Comparison of ENCODE assay signal across 8 cellular contexts in the genomic region with DNA sequence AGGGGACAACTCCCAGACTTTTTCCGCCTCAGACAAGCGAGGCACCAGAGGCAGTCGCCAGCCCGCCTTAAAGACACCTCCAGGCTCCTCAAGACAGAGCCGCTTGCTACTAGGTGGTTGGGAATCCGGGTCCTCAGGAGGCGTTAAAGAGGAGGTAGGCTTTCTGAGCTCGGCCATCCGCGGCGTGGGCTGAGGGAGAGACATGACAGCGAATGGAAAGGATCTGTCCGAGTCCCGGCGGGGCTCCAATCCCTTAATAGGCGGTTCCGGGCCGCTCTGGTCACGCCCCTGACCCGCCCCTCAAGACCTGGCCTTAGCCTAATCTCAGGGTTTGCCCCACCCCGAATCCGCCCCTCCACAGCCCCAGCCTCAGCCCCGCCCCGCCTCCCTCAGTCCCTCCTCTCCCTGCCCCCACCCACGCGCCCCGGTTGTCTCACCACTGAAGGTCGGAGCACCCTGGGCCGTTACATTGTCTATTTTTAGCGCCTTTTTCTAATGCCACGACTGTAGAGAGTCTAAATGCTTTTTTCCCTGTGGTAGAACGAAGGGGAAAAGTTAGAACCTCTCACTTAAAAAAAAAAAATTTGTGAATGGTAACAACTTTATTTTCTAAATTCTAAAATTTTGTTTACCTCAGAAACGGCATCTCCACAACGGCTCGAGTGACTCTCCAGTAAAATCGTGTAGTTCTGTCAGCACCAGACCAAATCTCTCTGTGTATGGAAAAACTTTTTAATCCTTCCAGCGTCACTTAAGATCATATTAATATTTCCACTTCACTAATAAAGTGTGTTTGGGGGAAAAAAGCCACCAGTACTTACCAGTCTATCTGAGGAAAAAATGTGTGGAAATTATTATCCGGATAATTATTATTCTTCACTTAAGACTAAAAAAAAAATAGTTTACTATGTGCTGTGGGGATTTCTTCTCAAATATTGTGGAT. TPM values are rescaled to one million over a fixed set of nuclear protein-coding genes. Genes with fewer than 3 reads are reported as not detected.
DNase-seq lines count a peak whose midpoint lies in the region; ATAC-seq and TF ChIP-seq lines count a peak whose summit lies in the region.

A gene (minus strand): TSS at position 229 of the 943 bp plus-strand sequence. CDS start 25 bp downstream, at position 204.

- H3K9ac ChIP-seq in HUES64 (ENCODE audit: low read depth, low read length), result peak within 1 kb of the TSS; percentile 71; the same call in 1 of the 2 replicates

- DNase-seq in activated CD4-positive, alpha-beta T cell treated with anti-CD3 and anti-CD28 coated beads for 36 hours, result peak; percentile 69
- no peak for DNase-seq in activated CD4-positive, alpha-beta T cell treated with anti-CD3 and anti-CD28 coated beads for 1 hour
- DNase-seq in T-helper 17 cell, result no peak
- peak; percentile 77 for DNase-seq in fibroblast of pulmonary artery (ENCODE audit: low read depth)
- peak in 1 of 9 donors; percentile 63 for DNase-seq in naive thymus-derived CD4-positive, alpha-beta T cell
- peak; percentile 78 to 94 for DNase-seq in aorta

- no peaks in the 10 kb centered on the region for H3K9me3 ChIP-seq in HUES64 (ENCODE audit: insufficient read depth, low read depth, low read length)
- no peaks in the 10 kb centered on the region for H3K9me3 ChIP-seq in T-helper 17 cell (ENCODE audit: control insufficient read depth, low read length, poor library complexity, severe bottlenecking)
- H3K9me3 ChIP-seq in naive thymus-derived CD4-positive, alpha-beta T cell (ENCODE audit: control insufficient read depth in 2 of 3, low read length in 3 of 3), result no peaks in the 10 kb centered on the region
- no peaks in the 10 kb centered on the region for H3K9me3 ChIP-seq in aorta (ENCODE audit: control insufficient read depth, low read length)

- POLR2A ChIA-PET in activated CD4-positive, alpha-beta T cell treated with anti-CD3 and anti-CD28 coated beads for 36 hours (lab: Charles Lee), result no interaction called here
- POLR2A ChIA-PET in naive thymus-derived CD4-positive, alpha-beta T cell (lab: Charles Lee), result no interaction called here

- H3K4me3 ChIP-seq in HUES64 (ENCODE audit: low read length) (peak within 1 kb of the TSS; percentile 65), fibroblast of pulmonary artery (replicated peaks; ENCODE audit: low read depth, low read length) (peak within 1 kb of the TSS; percentile 56), aorta (ENCODE audit: low read length in 2 of 2) (no peak within 1 kb of the TSS)
- H3K4me3 ChIP-seq in naive thymus-derived CD4-positive, alpha-beta T cell (ENCODE audit: low read length), result no peak within 1 kb of the TSS

- CTCF ChIA-PET in activated CD4-positive, alpha-beta T cell treated with anti-CD3 and anti-CD28 coated beads for 36 hours (lab: Charles Lee), result no interaction called here
- CTCF ChIA-PET in naive thymus-derived CD4-positive, alpha-beta T cell (lab: Charles Lee), result no interaction called here

- H3K36me3 ChIP-seq in HUES64 (ENCODE audit: insufficient read depth, low read length) (no peaks in the 10 kb centered on the region), aorta (ENCODE audit: control insufficient read depth in 1 of 2, insufficient read depth in 2 of 2, low read length in 1 of 2) (no peaks in the 10 kb centered on the region)
- no peaks in the 10 kb centered on the region for H3K36me3 ChIP-seq in naive thymus-derived CD4-positive, alpha-beta T cell (ENCODE audit: control insufficient read depth in 2 of 3, insufficient read depth in 3 of 3, low read length in 3 of 3)

- H3K9me3 Mint-ChIP-seq in activated CD4-positive, alpha-beta T cell treated with anti-CD3 and anti-CD28 coated beads for 36 hours (ENCODE audit: low read depth), result peaks cover 2% of the 10 kb centered on the region
- H3K9me3 Mint-ChIP-seq in naive thymus-derived CD4-positive, alpha-beta T cell, result peaks cover 0 to 8% (median 3%) of the 10 kb centered on the region in 11 donors

- no peak within 1 kb of the TSS for H3K4me3 Mint-ChIP-seq in activated CD4-positive, alpha-beta T cell treated with anti-CD3 and anti-CD28 coated beads for 36 hours
- no peak within 1 kb of the TSS for H3K4me3 Mint-ChIP-seq in T-helper 17 cell
- no peak within 1 kb of the TSS for H3K4me3 Mint-ChIP-seq in naive thymus-derived CD4-positive, alpha-beta T cell

- H3K27me3 ChIP-seq in HUES64 (ENCODE audit: insufficient read depth, low read length), result no peaks in the 10 kb centered on the region
- no peaks in the 10 kb centered on the region for H3K27me3 ChIP-seq in naive thymus-derived CD4-positive, alpha-beta T cell (ENCODE audit: control insufficient read depth in 2 of 2, insufficient read depth in 2 of 2, low read length in 2 of 2)
- no peaks in the 10 kb centered on the region for H3K27me3 ChIP-seq in aorta (ENCODE audit: control insufficient read depth in 1 of 2, insufficient read depth in 2 of 2, low read length in 1 of 2)

- WGBS in HUES64, result 3% methylated on average over 36 of the region's 38 CpGs
- WGBS in aorta, 2 donors, result 3 to 4% methylated on average over 37 to 38 of the region's 38 CpGs

- intact Hi-C loops in activated CD4-positive, alpha-beta T cell treated with anti-CD3 and anti-CD28 coated beads for 36 hours (cut with DNase I, micrococcal nuclease), result no loop called here
- intact Hi-C loops in naive thymus-derived CD4-positive, alpha-beta T cell (cut with micrococcal nuclease), result no loop called here
- intact Hi-C loops in aorta (cut with DNase I), result loop anchor here in 1 of 2 donors (10.0 kb wide), 1 partner anchor 126 kb away; no protein-coding TSS in a partner anchor

- H3K27ac ChIP-seq in HUES64 (ENCODE audit: low read depth, low read length) (peak within 1 kb of the TSS; percentile 44), aorta (ENCODE audit: low read depth in 1 of 2, low read length in 2 of 2) (no peak within 1 kb of the TSS)
- no peak within 1 kb of the TSS for H3K27ac ChIP-seq in naive thymus-derived CD4-positive, alpha-beta T cell (ENCODE audit: low read depth, low read length)

- H3K27ac Mint-ChIP-seq in activated CD4-positive, alpha-beta T cell treated with anti-CD3 and anti-CD28 coated beads for 36 hours, result no peak within 1 kb of the TSS
- no peak within 1 kb of the TSS for H3K27ac Mint-ChIP-seq in T-helper 17 cell
- H3K27ac Mint-ChIP-seq in naive thymus-derived CD4-positive, alpha-beta T cell, result no peak within 1 kb of the TSS

- peak; percentile 53 for ATAC-seq in activated CD4-positive, alpha-beta T cell treated with anti-CD3 and anti-CD28 coated beads for 36 hours
- peak; percentile 86 for ATAC-seq in GM21825 (IDR thresholded peaks at IDR 0.05; ENCODE audit: unreplicated experiment)
- peak; percentile 27 for ATAC-seq in T-helper 17 cell
- ATAC-seq in naive thymus-derived CD4-positive, alpha-beta T cell, result peak; percentile 41
- peak; percentile 99 for ATAC-seq in aorta (ENCODE audit: low FRiP score)

- H3K36me3 Mint-ChIP-seq in activated CD4-positive, alpha-beta T cell treated with anti-CD3 and anti-CD28 coated beads for 36 hours (ENCODE audit: low read depth), result no peaks in the 10 kb centered on the region
- no peaks in the 10 kb centered on the region for H3K36me3 Mint-ChIP-seq in T-helper 17 cell (ENCODE audit: low read depth)
- peaks cover 0 to 7% (median 0%) of the 10 kb centered on the region in 5 donors for H3K36me3 Mint-ChIP-seq in naive thymus-derived CD4-positive, alpha-beta T cell

- H3K4me1 ChIP-seq in HUES64 (ENCODE audit: insufficient read depth, low read length) (peaks cover 29% of the 10 kb centered on the region), aorta (ENCODE audit: control insufficient read depth in 1 of 2, insufficient read depth in 2 of 2, low read length in 2 of 2) (no peaks in the 10 kb centered on the region)
- H3K4me1 ChIP-seq in naive thymus-derived CD4-positive, alpha-beta T cell (ENCODE audit: control insufficient read depth in 2 of 2, insufficient read depth in 2 of 2, low read length in 2 of 2), result no peaks in the 10 kb centered on the region

- peaks cover 30% of the 10 kb centered on the region for H3K27me3 Mint-ChIP-seq in activated CD4-positive, alpha-beta T cell treated with anti-CD3 and anti-CD28 coated beads for 36 hours
- peaks cover 9% of the 10 kb centered on the region for H3K27me3 Mint-ChIP-seq in T-helper 17 cell
- H3K27me3 Mint-ChIP-seq in naive thymus-derived CD4-positive, alpha-beta T cell, result peaks cover 30 to 40% (median 39%) of the 10 kb centered on the region in 5 donors

- TF ChIP-seq CTCF in fibroblast of pulmonary artery (IDR thresholded peaks at IDR 0.05; ENCODE audit: low read length, missing control alignments), result no peak

- no peaks in the 10 kb centered on the region for H3K4me1 Mint-ChIP-seq in activated CD4-positive, alpha-beta T cell treated with anti-CD3 and anti-CD28 coated beads for 36 hours
- H3K4me1 Mint-ChIP-seq in T-helper 17 cell, result no peaks in the 10 kb centered on the region
- no peaks in the 10 kb centered on the region for H3K4me1 Mint-ChIP-seq in naive thymus-derived CD4-positive, alpha-beta T cell

RNA-seq across cellular contexts. Expression of the gene that starts here (rescaled TPM):
- not detected for total RNA-seq in activated CD4-positive, alpha-beta T cell treated with anti-CD3 and anti-CD28 coated beads for 36 hours
- polyA plus RNA-seq in HUES64 (2013, experiment 1 of 2), result 0.10 TPM
- 0.13 TPM for polyA plus RNA-seq in HUES64 (2013, experiment 2 of 2)
- total RNA-seq in T-helper 17 cell (not detected), aorta (not detected)
- total RNA-seq in naive thymus-derived CD4-positive, alpha-beta T cell, result not detected
- not detected for polyA plus RNA-seq in naive thymus-derived CD4-positive, alpha-beta T cell
- polyA plus RNA-seq in aorta, result under 1 TPM in 1 of 2 donors, not detected in 1; 0.13 TPM

Comparison
In these comparisons a context has a peak if more than half of its experiments do, and no peak if none do; other contexts are left out.
1. Peak in DNase-seq and ATAC-seq in activated CD4-positive, alpha-beta T cell treated with anti-CD3 and anti-CD28 coated beads for 36 hours; RNA of the gene not detected or under 1 TPM.
2. Peak in ATAC-seq in T-helper 17 cell; RNA of the gene not detected or under 1 TPM.
3. Peak in ATAC-seq in naive thymus-derived CD4-positive, alpha-beta T cell; RNA of the gene not detected or under 1 TPM.
4. Peak in DNase-seq and ATAC-seq in aorta; RNA of the gene not detected or under 1 TPM.
5. ATAC-seq: peak in every context shown above with its lines; median percentile 99 in aorta; 86 in GM21825; 53 in activated CD4-positive, alpha-beta T cell treated with anti-CD3 and anti-CD28 coated beads for 36 hours; 41 in naive thymus-derived CD4-positive, alpha-beta T cell; 27 in T-helper 17 cell.
6. H3K4me3 ChIP-seq: peak in HUES64 (single experiment) and fibroblast of pulmonary artery (single experiment); none in naive thymus-derived CD4-positive, alpha-beta T cell (single experiment) and aorta (0 of 2).